16 cellular contexts compared by ENCODE assay signal in the genomic region with DNA sequence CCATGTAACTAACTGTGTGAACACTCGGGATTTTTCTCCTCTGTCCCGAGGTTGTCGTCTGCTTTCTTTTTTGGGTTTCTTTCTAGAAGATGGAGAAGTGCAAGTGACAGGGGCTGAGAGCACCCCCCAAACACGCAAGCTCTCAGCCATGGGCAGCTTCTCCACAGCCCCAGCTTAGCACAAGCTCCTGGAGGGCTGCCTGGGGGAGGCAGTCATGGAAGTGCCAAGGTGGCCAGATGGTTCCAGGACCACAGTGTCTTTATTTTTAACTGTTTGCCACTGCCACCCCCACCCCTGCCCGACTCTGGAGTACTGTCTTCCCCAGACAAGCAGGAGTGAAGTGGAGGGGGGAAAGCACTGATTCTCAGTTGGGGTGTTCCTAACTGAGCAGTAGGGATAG. TPM values are rescaled to one million over a fixed set of nuclear protein-coding genes. Genes with fewer than 3 reads are reported as not detected.
DNase-seq lines count a peak whose midpoint lies in the region; ATAC-seq, FAIRE-seq and TF ChIP-seq lines count a peak whose summit lies in the region.
"Had no signal": no experiment of that assay in that cellular context is flagged by ENCODE, and none has a peak within 500 bp of the region (broad histone marks: within the 10 kb centered on the region; RNA-seq: fewer than 3 reads in every experiment).

No MANE protein-coding gene starts in this region.

- H3K9me3 ChIP-seq in A549 (no peaks in the 10 kb centered on the region), right atrium auricular region (no peaks in the 10 kb centered on the region)
- H3K9me3 ChIP-seq: right lobe of liver had no signal

- ATAC-seq in A549: peak; percentile 32 to 44; a peak in 5 of 6 replicates
- no peak for ATAC-seq in HG02642 (IDR thresholded peaks at IDR 0.05; ENCODE audit: poor library complexity, unreplicated experiment)
- no peak for ATAC-seq in HG02798 (IDR thresholded peaks at IDR 0.05; ENCODE audit: poor library complexity, unreplicated experiment)
- ATAC-seq: naive thymus-derived CD8-positive, alpha-beta T cell had no signal

- CTCF ChIA-PET in A549 (lab: Yijun Ruan, JAX): interaction anchor here (0.6 to 1.8 kb wide), 2 partner anchors 36 to 45 kb away, joined by 5 to 6 read pairs; no protein-coding TSS in a partner anchor

- no peaks in the 10 kb centered on the region for H3K27me3 ChIP-seq in right atrium auricular region
- no peaks in the 10 kb centered on the region for H3K27me3 ChIP-seq in rectal smooth muscle tissue (ENCODE audit: control insufficient read depth, insufficient read depth, low read length)
- H3K27me3 ChIP-seq: right lobe of liver had no signal

- no peak overlapping the region for H3K9ac ChIP-seq in rectal smooth muscle tissue (ENCODE audit: low read length)

- POLR2A ChIA-PET in A549 (lab: Yijun Ruan, JAX): interaction anchor here (0.6 kb wide), 1 partner anchor 46 kb away, joined by 3 read pairs; no protein-coding TSS in a partner anchor

- H3K4me1 ChIP-seq in A549: peaks cover 22% of the 10 kb centered on the region
- H3K4me1 ChIP-seq in right atrium auricular region: peaks cover 0 to 16% of the 10 kb centered on the region in 2 donors
- H3K4me1 ChIP-seq in rectal smooth muscle tissue (ENCODE audit: control insufficient read depth, insufficient read depth, low read length): peaks cover 16% of the 10 kb centered on the region
- H3K4me1 ChIP-seq: right lobe of liver had no signal

- H3K36me3 ChIP-seq in right atrium auricular region (no peaks in the 10 kb centered on the region), rectal smooth muscle tissue (ENCODE audit: control insufficient read depth, insufficient read depth, low read length) (no peaks in the 10 kb centered on the region)
- H3K36me3 ChIP-seq: right lobe of liver had no signal

- no peak for TF ChIP-seq POLR2A in A549 (IDR thresholded peaks at IDR 0.05; ENCODE audit: low read length)

- TF ChIP-seq CTCF in A549 (IDR thresholded peaks at IDR 0.05): no peak
- no peak for TF ChIP-seq CTCF in right atrium auricular region (IDR thresholded peaks at IDR 0.05)

- no peak for TF ChIP-seq RAD21 in A549 (conservative IDR thresholded peaks at IDR 0.05 in 1 of 2, IDR thresholded peaks at IDR 0.05 in 1 of 2)

- H3K4me3 ChIP-seq in A549 (no peak overlapping the region), right atrium auricular region (no peak overlapping the region), rectal smooth muscle tissue (ENCODE audit: low read length) (no peak overlapping the region)
- H3K4me3 ChIP-seq: right lobe of liver had no signal

- TF ChIP-seq EP300 in A549 (IDR thresholded peaks at IDR 0.05): no peak

- H3K4me2 ChIP-seq in A549: peak overlapping the region; percentile 66

- no peak for FAIRE-seq in A549 (lab: Jason Lieb, UNC)
- FAIRE-seq: A204.1, colon had no signal

- 26% methylated on average over 5 of the region's 5 CpGs for WGBS in A549 (ENCODE audit: missing lambda C conversion rate)
- WGBS in adipose tissue, 3 donors: 63 to 68% (median 64%) methylated on average over 5 of the region's 5 CpGs

- DNase-seq in A549 (ENCODE audit: low read depth in 1 of 2, low spot score in 1 of 2) (no peak), right atrium auricular region (ENCODE audit: low spot score) (no peak), NCI-H146 (lab: John Stamatoyannopoulos, UW) (no peak), kidney tubule cell (ENCODE audit: low spot score) (no peak)
- DNase-seq: activated B cell treated with CpG ODN at 0.5 μM for 24 hours; activated CD8-positive, alpha-beta memory T cell treated with anti-CD3 and anti-CD28 coated beads, Interleukin-2, amount 50 U/mL, for 4 hours; activated naive CD8-positive, alpha-beta T cell treated with anti-CD3 and anti-CD28 coated beads, Interleukin-2, amount 10 ng/mL, durations not matched to agents 7 days and 5 days; naive thymus-derived CD8-positive, alpha-beta T cell; NCI-H2171; right lobe of liver had no signal

- H3K27ac ChIP-seq in A549 (peak overlapping the region; percentile 68 to 80), adipose tissue (ENCODE audit: low read depth, low read length) (peak overlapping the region; percentile 60), right atrium auricular region (peak overlapping the region; percentile 78 to 80), rectal smooth muscle tissue (ENCODE audit: low read depth, low read length) (peak overlapping the region; percentile 86)
- H3K27ac ChIP-seq: right lobe of liver had no signal

TF ChIP-seq in A549, 52 proteins besides CTCF, POLR2A, EP300 and RAD21 (continues in another document):
- TF ChIP-seq SREBF2 (IDR thresholded peaks at IDR 0.05) (no peak), NFE2L2 (conservative IDR thresholded peaks at IDR 0.05; ENCODE audit: low read length) (no peak), BCL3 (IDR thresholded peaks at IDR 0.05) (no peak), ZNF302 (CRISPR knock-in tag; IDR thresholded peaks at IDR 0.05) (no peak), POLR2AphosphoS2 (conservative IDR thresholded peaks at IDR 0.05; ENCODE audit: low read length) (no peak), ZC3H11A (IDR thresholded peaks at IDR 0.05) (no peak), TP53 (CRISPR knock-in tag; IDR thresholded peaks at IDR 0.05) (no peak), MAFK (IDR thresholded peaks at IDR 0.05; ENCODE audit: partially characterized antibody) (no peak), CEBPB (IDR thresholded peaks at IDR 0.05) (no peak), ZSCAN20 (CRISPR knock-in tag; IDR thresholded peaks at IDR 0.05) (no peak), RCOR1 (IDR thresholded peaks at IDR 0.05; ENCODE audit: low read depth, low read length) (no peak), MAZ (IDR thresholded peaks at IDR 0.05; ENCODE audit: borderline replicate concordance, low read depth, low read length) (no peak), REST (IDR thresholded peaks at IDR 0.05) (no peak), HOXB5 (CRISPR knock-in tag; IDR thresholded peaks at IDR 0.05) (no peak), MYC (IDR thresholded peaks at IDR 0.05; ENCODE audit: borderline replicate concordance, low read length) (no peak)
- TF ChIP-seq, protein P1, sequence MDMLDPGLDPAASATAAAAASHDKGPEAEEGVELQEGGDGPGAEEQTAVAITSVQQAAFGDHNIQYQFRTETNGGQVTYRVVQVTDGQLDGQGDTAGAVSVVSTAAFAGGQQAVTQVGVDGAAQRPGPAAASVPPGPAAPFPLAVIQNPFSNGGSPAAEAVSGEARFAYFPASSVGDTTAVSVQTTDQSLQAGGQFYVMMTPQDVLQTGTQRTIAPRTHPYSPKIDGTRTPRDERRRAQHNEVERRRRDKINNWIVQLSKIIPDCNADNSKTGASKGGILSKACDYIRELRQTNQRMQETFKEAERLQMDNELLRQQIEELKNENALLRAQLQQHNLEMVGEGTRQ (IDR thresholded peaks at IDR 0.05): no peak
- TF ChIP-seq, protein P2, sequence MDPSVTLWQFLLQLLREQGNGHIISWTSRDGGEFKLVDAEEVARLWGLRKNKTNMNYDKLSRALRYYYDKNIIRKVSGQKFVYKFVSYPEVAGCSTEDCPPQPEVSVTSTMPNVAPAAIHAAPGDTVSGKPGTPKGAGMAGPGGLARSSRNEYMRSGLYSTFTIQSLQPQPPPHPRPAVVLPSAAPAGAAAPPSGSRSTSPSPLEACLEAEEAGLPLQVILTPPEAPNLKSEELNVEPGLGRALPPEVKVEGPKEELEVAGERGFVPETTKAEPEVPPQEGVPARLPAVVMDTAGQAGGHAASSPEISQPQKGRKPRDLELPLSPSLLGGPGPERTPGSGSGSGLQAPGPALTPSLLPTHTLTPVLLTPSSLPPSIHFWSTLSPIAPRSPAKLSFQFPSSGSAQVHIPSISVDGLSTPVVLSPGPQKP (IDR thresholded peaks at IDR 0.05; ENCODE audit: low read depth, low read length): no peak

RNA-seq across cellular contexts. Expression of gene ST8SIA1, which starts 58.2 kb away (rescaled TPM):
- polyA plus RNA-seq in A549 (2011; rRNA removed) (1.1 and 1.6 TPM in 2 replicates), A549 (2017; fragmentation: RNase III; extraction: RNeasy Plus Mini Kit Qiagen cat#74134 plus additional on column Dnase treatment) (0.16 to 0.41 TPM (median 0.21 TPM) in 3 replicates), adipose tissue (1 to 10 TPM in 2 of 3 donors, under 1 TPM in 1; 0.10 to 8.9 (median 1.2) TPM)
- polyA plus RNA-seq in A549 (2012; cell fraction: cytosol; rRNA removed): 0.13 and 0.18 TPM in 2 replicates
- 0.31 and 0.66 TPM in 2 replicates for polyA plus RNA-seq in A549 (2012; cell fraction: nucleus; rRNA removed)
- 0.54 and 0.63 TPM in 2 replicates for polyA minus RNA-seq in A549 (2011; rRNA and poly(A)+ RNA removed)
- 1 to 10 TPM; 3.3 to 5.0 TPM for total RNA-seq in right atrium auricular region

Comparison
In these comparisons a context has a peak if more than half of its experiments do, and no peak if none do; other contexts are left out.
1. ATAC-seq: peak in A549 (2 of 2); none in HG02642 (single experiment) and HG02798 (single experiment).
2. Peak in every context shown above with its lines, with median percentiles within 50 percentile points of each other: H3K27ac ChIP-seq.